Comparison of ENCODE assay signal across 8 cellular contexts in genomic region chr10:76036410-76036940, GRCh38.
DNase-seq lines count a peak whose midpoint lies in the region; ATAC-seq and TF ChIP-seq lines count a peak whose summit lies in the region.

No MANE protein-coding gene starts in this region.

- H3K36me3 ChIP-seq in fibroblast of lung (ENCODE audit: control insufficient read depth, insufficient read depth, low read length) (no peaks in the 10 kb centered on the region), tibial nerve (peaks cover 0 to 11% (median 0%) of the 10 kb centered on the region in 3 donors)

- no peak overlapping the region for H3K27ac ChIP-seq in fibroblast of lung (ENCODE audit: insufficient read depth, low read length)
- peak overlapping the region; percentile 26 to 87 (median 60) for H3K27ac ChIP-seq in tibial nerve

- no peaks in the 10 kb centered on the region for H4K20me1 ChIP-seq in fibroblast of lung (ENCODE audit: control insufficient read depth, extremely low read depth, insufficient read depth, low read length)

- peak in 1 of 2 donors; percentile 81 for TF ChIP-seq EP300 in tibial nerve (IDR thresholded peaks at IDR 0.05)

- WGBS in tibial nerve, 2 donors: 32 to 36% methylated on average over 11 of the region's 11 CpGs

- TF ChIP-seq CTCF in fibroblast of lung (conservative IDR thresholded peaks at IDR 0.05 in 1 of 2, IDR thresholded peaks at IDR 0.05 in 1 of 2; ENCODE audit: low read depth in 1 of 2, low read length in 2 of 2): peak; percentile 89 to 94
- TF ChIP-seq CTCF in nephron (IDR thresholded peaks at IDR 0.05; ENCODE audit: unreplicated experiment in 3 of 3): peak; percentile 91 to 96 (median 94)
- peak; percentile 80 to 95 (median 84) for TF ChIP-seq CTCF in tibial nerve (IDR thresholded peaks at IDR 0.05)

- peaks cover under 1% of the 10 kb centered on the region for H3K27me3 ChIP-seq in fibroblast of lung (ENCODE audit: control insufficient read depth, insufficient read depth, low read length)
- H3K27me3 ChIP-seq in tibial nerve: no peaks in the 10 kb centered on the region

- no peaks in the 10 kb centered on the region for H3K4me1 ChIP-seq in fibroblast of lung (ENCODE audit: control insufficient read depth, extremely low read depth, insufficient read depth, low read length)
- peaks cover 0 to 45% (median 24%) of the 10 kb centered on the region in 4 donors for H3K4me1 ChIP-seq in tibial nerve

- peak; percentile 86 for ATAC-seq in HG02678 (IDR thresholded peaks at IDR 0.05; ENCODE audit: unreplicated experiment)

- H3K9ac ChIP-seq in fibroblast of lung (ENCODE audit: insufficient read depth, low read length): no peak overlapping the region

- H3K79me2 ChIP-seq in fibroblast of lung (ENCODE audit: control insufficient read depth, insufficient read depth, low read length): no peaks in the 10 kb centered on the region

- peaks cover 43% of the 10 kb centered on the region for H3K4me1 Mint-ChIP-seq in nephron

- peaks cover 13% of the 10 kb centered on the region for H3K36me3 Mint-ChIP-seq in nephron (ENCODE audit: low read depth)

- H3K4me3 Mint-ChIP-seq in nephron: peak overlapping the region; percentile 12 to 45 (median 36)

- H3K27ac Mint-ChIP-seq in nephron: peak overlapping the region; percentile 48 to 89 (median 49)

- H3K9me3 Mint-ChIP-seq in nephron: peaks cover 18% of the 10 kb centered on the region

- peak; percentile 41 for DNase-seq in activated CD4-positive, CD25-positive, alpha-beta regulatory T cell treated with anti-CD3 and anti-CD28 coated beads, Interleukin-2, amount 50 U/mL, for 72 hours
- no peak for DNase-seq in activated CD4-positive, CD25-positive, alpha-beta regulatory T cell (lab: John Stamatoyannopoulos, UW)
- DNase-seq in NCI-H2227 (lab: John Stamatoyannopoulos, UW; ENCODE audit: unreplicated experiment) (peak; percentile 55), activated T-cell treated with anti-CD3 and anti-CD28 coated beads for 1 hour (ENCODE audit: low read depth) (peak; percentile 7), fibroblast of lung (ENCODE audit: low read depth in 2 of 2) (peak; percentile 59 to 81), tibial nerve (ENCODE audit: low spot score in 2 of 2) (peak; percentile 74 to 86)

- H3K4me3 ChIP-seq in fibroblast of lung (replicated peaks in 1 of 4; ENCODE audit: control extremely low read depth in 1 of 4, insufficient read depth in 1 of 4, low read depth in 3 of 4, low read length in 4 of 4) (no peak overlapping the region), tibial nerve (peak overlapping the region in 1 of 4 donors; percentile 18)

- peak in 1 of 2 donors; percentile 15 for TF ChIP-seq POLR2A in tibial nerve (IDR thresholded peaks at IDR 0.05)

- H3K9me3 ChIP-seq in fibroblast of lung (ENCODE audit: control insufficient read depth, insufficient read depth, low read depth, low read length) (no peaks in the 10 kb centered on the region), tibial nerve (peaks cover 0 to 9% (median 0%) of the 10 kb centered on the region in 4 donors)

- peaks cover 20% of the 10 kb centered on the region for H3K27me3 Mint-ChIP-seq in nephron (ENCODE audit: low read depth)

- H2AFZ ChIP-seq in fibroblast of lung (ENCODE audit: low read length): no peak overlapping the region

- no peak overlapping the region for H3K4me2 ChIP-seq in fibroblast of lung (ENCODE audit: extremely low read depth, insufficient read depth, low read length)

Comparison
In these comparisons a context has a peak if more than half of its experiments do, and no peak if none do; other contexts are left out.
1. DNase-seq: peak in activated CD4-positive, CD25-positive, alpha-beta regulatory T cell treated with anti-CD3 and anti-CD28 coated beads, Interleukin-2, amount 50 U/mL, for 72 hours (single experiment), NCI-H2227 (single experiment), activated T-cell treated with anti-CD3 and anti-CD28 coated beads for 1 hour (single experiment), fibroblast of lung (2 of 2) and tibial nerve (2 of 2); none in activated CD4-positive, CD25-positive, alpha-beta regulatory T cell (0 of 4).
2. Peak in every context shown above with its lines, with median percentiles within 50 percentile points of each other: CTCF ChIP-seq.